Comparison of ENCODE assay signal across 34 cellular contexts in the genomic region with DNA sequence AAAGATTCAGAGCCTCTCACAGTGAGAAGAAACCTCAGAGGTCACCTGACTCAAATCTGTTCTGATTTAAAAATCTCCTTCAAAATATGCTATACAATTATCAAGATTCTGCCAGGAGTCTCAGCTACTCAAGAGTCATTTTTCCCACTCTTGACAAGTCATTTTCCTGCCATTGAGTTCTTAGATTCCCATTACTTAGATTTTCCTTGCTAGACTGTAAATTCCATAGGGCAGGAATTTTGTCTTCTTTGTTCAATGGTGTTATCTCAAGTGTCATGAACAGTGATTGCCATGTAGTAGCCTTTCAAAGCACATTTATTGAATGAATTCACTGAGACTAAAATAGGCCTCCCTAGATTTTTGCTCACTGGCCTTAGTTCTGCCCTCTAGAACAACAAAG.
DNase-seq lines count a peak whose midpoint lies in the region; ATAC-seq, FAIRE-seq and TF ChIP-seq lines count a peak whose summit lies in the region.
"Had no signal": no experiment of that assay in that cellular context is flagged by ENCODE, and none has a peak within 500 bp of the region (broad histone marks: within the 10 kb centered on the region; RNA-seq: fewer than 3 reads in every experiment).

No MANE protein-coding gene starts in this region.

- no peaks in the 10 kb centered on the region for H3K4me1 Mint-ChIP-seq in natural killer cell
- H3K4me1 Mint-ChIP-seq: B cell; CD4-positive, alpha-beta memory T cell; CD4-positive, CD25-positive, alpha-beta regulatory T cell; CD8-positive, alpha-beta memory T cell had no signal

- H3K27ac ChIP-seq in A549 (no peak overlapping the region), K562 (ENCODE audit: extremely low read depth, low read depth, low read length) (no peak overlapping the region), neural cell (ENCODE audit: low read length) (no peak overlapping the region)
- H3K27ac ChIP-seq: 22Rv1; BLaER1; BLaER1 treated with 17β-estradiol and CSF1 and Interleukin-3, amounts not matched to agents 10 nM and 100 nM; C4-2B had no signal

- peaks cover 0 to 5% of the 10 kb centered on the region in 2 donors for H3K27me3 Mint-ChIP-seq in natural killer cell (ENCODE audit: low read depth in 2 of 2)
- H3K27me3 Mint-ChIP-seq: CD4-positive, CD25-positive, alpha-beta regulatory T cell had no signal

- H3K27me3 ChIP-seq in K562 (ENCODE audit: control insufficient read depth in 2 of 2, insufficient read depth in 2 of 2, low read length in 2 of 2) (no peaks in the 10 kb centered on the region), neural cell (ENCODE audit: insufficient read depth, low read depth, low read length) (no peaks in the 10 kb centered on the region)
- H3K27me3 ChIP-seq: BE2C; BLaER1; BLaER1 treated with 17β-estradiol and CSF1 and Interleukin-3, amounts not matched to agents 10 nM and 100 nM had no signal

- no peak for TF ChIP-seq EP300 in A549 (IDR thresholded peaks at IDR 0.05)
- no peak for TF ChIP-seq EP300 in K562 (IDR thresholded peaks at IDR 0.05; ENCODE audit: low read length)
- TF ChIP-seq EP300 in neural cell (conservative IDR thresholded peaks at IDR 0.05; ENCODE audit: poor library complexity, severe bottlenecking) = no peak

- POLR2A ChIA-PET in A549 (lab: Yijun Ruan, JAX) (no interaction called here), K562 (lab: Yijun Ruan, JAX) (no interaction called here)

- TF ChIP-seq CTCF in A549 (IDR thresholded peaks at IDR 0.05) (no peak), K562 (IDR thresholded peaks at IDR 0.05 in 2 of 3, conservative IDR thresholded peaks at IDR 0.05 in 1 of 3; ENCODE audit: insufficient read depth in 2 of 3, low read depth in 1 of 3, low read length in 3 of 3) (no peak), neural cell (IDR thresholded peaks at IDR 0.05; ENCODE audit: poor library complexity, severe bottlenecking) (no peak), natural killer cell (IDR thresholded peaks at IDR 0.05) (no peak)

- intact Hi-C loops in K562 (cut with micrococcal nuclease) (no loop called here), natural killer cell (cut with micrococcal nuclease) (no loop called here)

- H3K4me2 ChIP-seq in A549 (no peak overlapping the region), K562 (ENCODE audit: insufficient read depth, low read length) (no peak overlapping the region), neural cell (ENCODE audit: low read length) (no peak overlapping the region)
- H3K4me2 ChIP-seq: BLaER1; BLaER1 treated with 17β-estradiol and CSF1 and Interleukin-3, amounts not matched to agents 10 nM and 100 nM had no signal

- no TSS peak for BruUV-seq in K562 (replicated peaks; lab: Mats Ljungman, UMichigan)

- ATAC-seq in A549 (no peak), K562 (no peak), natural killer cell (no peak), HG03469 (IDR thresholded peaks at IDR 0.05; ENCODE audit: unreplicated experiment) (no peak)
- ATAC-seq: CD8-positive, alpha-beta T cell had no signal

- no peaks in the 10 kb centered on the region for H3F3A ChIP-seq in neural cell (ENCODE audit: insufficient read depth, low read length, poor library complexity, severe bottlenecking)

- H2AFZ ChIP-seq in K562 (ENCODE audit: low read depth, low read length) (no peak overlapping the region), neural cell (ENCODE audit: low read depth, low read length) (no peak overlapping the region)

- no peaks in the 10 kb centered on the region for H3K9me1 ChIP-seq in K562 (ENCODE audit: control insufficient read depth, insufficient read depth, low read length)

- H3K9ac ChIP-seq in K562 (ENCODE audit: insufficient read depth in 1 of 2, low read depth in 2 of 2, low read length in 2 of 2) (no peak overlapping the region), neural cell (ENCODE audit: low read length) (no peak overlapping the region)
- H3K9ac ChIP-seq: BLaER1; BLaER1 treated with 17β-estradiol and CSF1 and Interleukin-3, amounts not matched to agents 10 nM and 100 nM had no signal

- H3K9me2 ChIP-seq in neural cell (ENCODE audit: insufficient read depth, low read length) = no peaks in the 10 kb centered on the region

- H3K4me1 ChIP-seq in A549 (no peaks in the 10 kb centered on the region), K562 (replicated peaks in 1 of 2; ENCODE audit: control insufficient read depth in 2 of 2, insufficient read depth in 2 of 2, low read length in 2 of 2) (peaks cover 0 to 7% of the 10 kb centered on the region in 2 experiments; a peak in 1 of 5 replicates)
- H3K4me1 ChIP-seq: BE2C; BLaER1; BLaER1 treated with 17β-estradiol and CSF1 and Interleukin-3, amounts not matched to agents 10 nM and 100 nM; Caco-2 had no signal

- H3K9me3 ChIP-seq in A549 = no peaks in the 10 kb centered on the region
- no peaks in the 10 kb centered on the region for H3K9me3 ChIP-seq in K562 (replicated peaks; ENCODE audit: control insufficient read depth, insufficient read depth, low read depth, low read length)
- H3K9me3 ChIP-seq in neural cell (ENCODE audit: low read length) = no peaks in the 10 kb centered on the region
- H3K9me3 ChIP-seq: BE2C, Caco-2 had no signal

- CTCF ChIA-PET in A549 (lab: Yijun Ruan, JAX) (no interaction called here), K562 (lab: Yijun Ruan, JAX; ENCODE audit: low intra/inter-chr PET ratio) (no interaction called here)

- FAIRE-seq in A549 (lab: Jason Lieb, UNC) = peak; percentile 7
- no peak for FAIRE-seq in K562 (lab: Jason Lieb, UNC)
- FAIRE-seq: A204.1, D721Med had no signal

- H3K27ac Mint-ChIP-seq in natural killer cell = no peak overlapping the region
- H3K27ac Mint-ChIP-seq: B cell; CD4-positive, alpha-beta memory T cell; CD4-positive, alpha-beta T cell; CD4-positive, CD25-positive, alpha-beta regulatory T cell; CD8-positive, alpha-beta memory T cell; CD8-positive, alpha-beta T cell had no signal

- no peak for DNase-seq in A549 (ENCODE audit: low read depth in 1 of 2, low spot score in 1 of 2)
- DNase-seq in K562 (ENCODE audit: extremely low read depth in 1 of 4, low spot score in 3 of 4) = no peak
- no peak for DNase-seq in KG1 (lab: John Stamatoyannopoulos, UW)
- no peak for DNase-seq in natural killer cell
- DNase-seq: 8988T; ACHN; AML-193; BE2C; C1 segment of cervical spinal cord; Caco-2; Calu3; CD4-positive, alpha-beta memory T cell; CD4-positive, alpha-beta T cell; CD4-positive, CD25-positive, alpha-beta regulatory T cell; CD8-positive, alpha-beta memory T cell; COR-L47; DMS 273 treated with DMSO at 0.1 percent for 48 hours; DMS153; DMS53; DMS79; DMS79 treated with DMSO at 0.1 percent for 48 hours; DND-41; EL had no signal

- H3K79me2 ChIP-seq in K562 (ENCODE audit: control insufficient read depth, insufficient read depth, low read length) (no peaks in the 10 kb centered on the region), neural cell (replicated peaks; ENCODE audit: insufficient read depth, low read length) (no peaks in the 10 kb centered on the region)

- H4K20me1 ChIP-seq in K562 (replicated peaks; ENCODE audit: control insufficient read depth, insufficient read depth, low read length) = no peaks in the 10 kb centered on the region
- H4K20me1 ChIP-seq in neural cell (ENCODE audit: insufficient read depth) = no peaks in the 10 kb centered on the region
- H4K20me1 ChIP-seq: BLaER1; BLaER1 treated with 17β-estradiol and CSF1 and Interleukin-3, amounts not matched to agents 10 nM and 100 nM had no signal

- no peak overlapping the region for H3K4me3 Mint-ChIP-seq in natural killer cell
- H3K4me3 Mint-ChIP-seq: B cell; CD14-positive monocyte; CD4-positive, alpha-beta memory T cell; CD4-positive, alpha-beta T cell; CD4-positive, CD25-positive, alpha-beta regulatory T cell; CD8-positive, alpha-beta memory T cell; CD8-positive, alpha-beta T cell had no signal

- no peak for TF ChIP-seq POLR2A in A549 (IDR thresholded peaks at IDR 0.05; ENCODE audit: low read length)
- TF ChIP-seq POLR2A in K562 (conservative IDR thresholded peaks at IDR 0.05) = no peak

- no peaks in the 10 kb centered on the region for H3K36me3 ChIP-seq in K562 (ENCODE audit: control insufficient read depth, insufficient read depth, low read length)
- no peaks in the 10 kb centered on the region for H3K36me3 ChIP-seq in neural cell (ENCODE audit: insufficient read depth, low read length)
- H3K36me3 ChIP-seq: BE2C; BLaER1; BLaER1 treated with 17β-estradiol and CSF1 and Interleukin-3, amounts not matched to agents 10 nM and 100 nM had no signal

- in situ Hi-C loops in K562 (cut with MboI) = no loop called here

- H3K9me3 Mint-ChIP-seq in natural killer cell = no peaks in the 10 kb centered on the region
- H3K9me3 Mint-ChIP-seq: CD4-positive, alpha-beta memory T cell; CD4-positive, alpha-beta T cell; CD8-positive, alpha-beta T cell had no signal

- no peak overlapping the region for H3K4me3 ChIP-seq in A549
- no peak overlapping the region for H3K4me3 ChIP-seq in K562
- no peak overlapping the region for H3K4me3 ChIP-seq in neural cell (ENCODE audit: low read length)
- H3K4me3 ChIP-seq: BLaER1; BLaER1 treated with 17β-estradiol and CSF1 and Interleukin-3, amounts not matched to agents 10 nM and 100 nM had no signal

- no peaks in the 10 kb centered on the region for H3K36me3 Mint-ChIP-seq in natural killer cell
- H3K36me3 Mint-ChIP-seq: CD14-positive monocyte; CD4-positive, alpha-beta memory T cell; CD4-positive, CD25-positive, alpha-beta regulatory T cell; CD8-positive, alpha-beta memory T cell; CD8-positive, alpha-beta T cell had no signal

- TF ChIP-seq RAD21 in A549 (conservative IDR thresholded peaks at IDR 0.05 in 1 of 2, IDR thresholded peaks at IDR 0.05 in 1 of 2) (no peak), K562 (CRISPR knock-in tag; conservative IDR thresholded peaks at IDR 0.05 in 1 of 2, IDR thresholded peaks at IDR 0.05 in 1 of 2) (no peak), neural cell (conservative IDR thresholded peaks at IDR 0.05) (no peak)

Comparison
In these comparisons a context has a peak if more than half of its experiments do, and no peak if none do; other contexts are left out.
1. Of the 35 proteins assayed by ChIP-seq in both K562 and A549: peak only in K562: KDM1A; only in A549: none; in both: none; in neither: 34.